In genomic region chr2:181364492-181365175, GRCh38 we compare ENCODE assay signal across 21 cellular contexts.
DNase-seq lines count a peak whose midpoint lies in the region; ATAC-seq, FAIRE-seq and TF ChIP-seq lines count a peak whose summit lies in the region.
"Had no signal": no experiment of that assay in that cellular context is flagged by ENCODE, and none has a peak within 500 bp of the region (broad histone marks: within the 10 kb centered on the region; RNA-seq: fewer than 3 reads in every experiment).

No MANE protein-coding gene starts in this region.

- no TSS peak for BruUV-seq in GM12878 (replicated peaks; lab: Mats Ljungman, UMichigan)

- no peak for TF ChIP-seq POLR2A in GM12878 (IDR thresholded peaks at IDR 0.05; ENCODE audit: low read depth, low read length)

- TF ChIP-seq CTCF in AG09309 (IDR thresholded peaks at IDR 0.05; ENCODE audit: control insufficient read depth, insufficient read depth, low read depth, low read length, missing control alignments) = no peak
- no peak for TF ChIP-seq CTCF in GM12878 (IDR thresholded peaks at IDR 0.05 in 2 of 3, conservative IDR thresholded peaks at IDR 0.05 in 1 of 3; ENCODE audit: control insufficient read depth in 2 of 3, extremely low read depth in 1 of 3, insufficient read depth in 1 of 3, low read depth in 3 of 3, low read length in 3 of 3)

- H3K27me3 ChIP-seq in GM12878 (replicated peaks in 1 of 2; ENCODE audit: control insufficient read depth in 2 of 2, insufficient read depth in 2 of 2, low read length in 1 of 2) = no peaks in the 10 kb centered on the region

- no peak overlapping the region for H3K4me3 ChIP-seq in AG09309 (ENCODE audit: control insufficient read depth, low read depth, low read length)
- H3K4me3 ChIP-seq in GM12878 = no peak overlapping the region
- H3K4me3 ChIP-seq: HAP-1 had no signal

- in situ Hi-C loops in GM12878 (cut with MboI) = no loop called here

- RAD21 ChIA-PET in GM12878 (lab: Charles Lee; ENCODE audit: unreplicated experiment) = interaction anchor here (1.6 kb wide), 1 partner anchor 50 kb away, joined by 3 read pairs; no protein-coding TSS in a partner anchor

- FAIRE-seq in GM12878 (lab: Jason Lieb, UNC) = peak; percentile 18
- FAIRE-seq: colon, HepG2, islet of Langerhans had no signal

- no peak for TF ChIP-seq RAD21 in GM12878 (IDR thresholded peaks at IDR 0.05; ENCODE audit: insufficient read depth, low read depth, low read length)

- POLR2A ChIA-PET in GM12878 (lab: Charles Lee) = no interaction called here

- H3K4me1 ChIP-seq in GM12878 (ENCODE audit: control insufficient read depth, insufficient read depth, low read length) = peaks cover 3% of the 10 kb centered on the region; the same call in 1 of the 2 replicates
- H3K4me1 ChIP-seq: HAP-1 had no signal

- no peaks in the 10 kb centered on the region for H3K36me3 ChIP-seq in GM12878 (ENCODE audit: control insufficient read depth in 2 of 2, insufficient read depth in 2 of 2, low read length in 1 of 2)
- H3K36me3 ChIP-seq: HAP-1 had no signal

- 98% methylated on average over 8 of the region's 8 CpGs for WGBS in GM12878 (ENCODE audit: insufficient coverage, insufficient replicate concordance, low lambda C conversion rate, missing lambda C conversion rate)

- H3K4me2 ChIP-seq in GM12878 (ENCODE audit: control insufficient read depth, insufficient read depth) = no peak overlapping the region

- TF ChIP-seq EP300 in GM12878 (IDR thresholded peaks at IDR 0.05; ENCODE audit: borderline replicate concordance in 1 of 2, control insufficient read depth in 1 of 2, low read depth in 2 of 2, low read length in 2 of 2) = no peak

- H3K79me2 ChIP-seq in GM12878 (ENCODE audit: control insufficient read depth, insufficient read depth, low read length) = no peaks in the 10 kb centered on the region

- H2AFZ ChIP-seq in GM12878 (ENCODE audit: control insufficient read depth, low read depth, low read length) = no peak overlapping the region

- H3K9ac ChIP-seq in GM12878 (ENCODE audit: control insufficient read depth, insufficient read depth, low read length) = no peak overlapping the region

- DNase-seq in AG09309 (ENCODE audit: low read depth) (peak; percentile 46), LHCN-M2 (ENCODE audit: low read depth) (peak; percentile 41), GM12878 (ENCODE audit: low read depth, low spot score) (no peak), myocyte (ENCODE audit: low read depth) (peak; percentile 41), NCI-H1417 treated with DMSO at 0.1 percent for 48 hours (lab: John Stamatoyannopoulos, UW) (no peak), C1 segment of cervical spinal cord (lab: John Stamatoyannopoulos, UW) (no peak), NCI-H82 treated with DMSO at 0.1 percent for 48 hours (lab: John Stamatoyannopoulos, UW; ENCODE audit: unreplicated experiment) (no peak)
- DNase-seq: activated CD4-positive, alpha-beta T cell treated with anti-CD3 and anti-CD28 coated beads for 48 hours; activated naive CD8-positive, alpha-beta T cell treated with anti-CD3 and anti-CD28 coated beads, Interleukin-2, amount 10 ng/mL, durations not matched to agents 7 days and 5 days; CD8-positive, alpha-beta T cell; NCI-H1436; NCI-H524 treated with DMSO at 0.1 percent for 48 hours; stimulated activated CD4-positive, alpha-beta T cell treated with anti-CD3 and anti-CD28 coated beads, Interleukin-12 subunit alpha, Interleukin-12 subunit beta, amount 100 ng/mL, for 4 hours; T-helper 1 cell had no signal

- no peaks in the 10 kb centered on the region for H3K9me3 ChIP-seq in GM12878 (replicated peaks; ENCODE audit: control insufficient read depth, insufficient read depth, low read length)
- H3K9me3 ChIP-seq: HAP-1 had no signal

- SMC1A ChIA-PET in GM12878 (lab: Charles Lee; ENCODE audit: uncharacterized antibody, unreplicated experiment) = interaction anchor here (1.0 to 2.2 kb wide), 4 partner anchors 14 to 53 kb away, joined by 3 to 7 read pairs (median 3); no protein-coding TSS in a partner anchor

- H4K20me1 ChIP-seq in GM12878 (ENCODE audit: control insufficient read depth, insufficient read depth) = no peaks in the 10 kb centered on the region

- no peak for ATAC-seq in GM12878
- no peak for ATAC-seq in HG02970 (IDR thresholded peaks at IDR 0.05; ENCODE audit: low FRiP score, unreplicated experiment)
- ATAC-seq: activated T-helper 17 cell treated with anti-CD3 and anti-CD28 coated beads, Interleukin-2, amount 50 U/mL, for 72 hours; CD8-positive, alpha-beta T cell; HepG2; Right ventricle myocardium inferior had no signal

- H3K27ac ChIP-seq in GM12878 (ENCODE audit: control insufficient read depth, insufficient read depth) = no peak overlapping the region

- intact Hi-C loops in GM12878 (cut with micrococcal nuclease; ENCODE audit: unreplicated experiment) = no loop called here

- CTCF ChIA-PET in GM12878 (lab: Yijun Ruan, JAX) = interaction anchor here (2.3 kb wide), 1 partner anchor 10 kb away, joined by 7 read pairs; no protein-coding TSS in a partner anchor

TF ChIP-seq in GM12878, 131 proteins besides CTCF, POLR2A, EP300 and RAD21:
- TF ChIP-seq HSF1 (IDR thresholded peaks at IDR 0.05; ENCODE audit: low read depth, low read length) = no peak
- no peak for TF ChIP-seq SUZ12 (IDR thresholded peaks at IDR 0.05; ENCODE audit: unreplicated experiment)
- no peak for TF ChIP-seq ZNF217 (IDR thresholded peaks at IDR 0.05)
- TF ChIP-seq MLLT1 (IDR thresholded peaks at IDR 0.05) = no peak
- TF ChIP-seq NRF1 (conservative IDR thresholded peaks at IDR 0.05; ENCODE audit: low read depth, low read length) = no peak
- no peak for TF ChIP-seq CHD4 (IDR thresholded peaks at IDR 0.05)
- no peak for TF ChIP-seq WRNIP1 (IDR thresholded peaks at IDR 0.05; ENCODE audit: borderline replicate concordance, low read depth, low read length)
- no peak for TF ChIP-seq TAF1 (IDR thresholded peaks at IDR 0.05; ENCODE audit: borderline replicate concordance, low read depth, low read length)

Comparison
In these comparisons a context has a peak if more than half of its experiments do, and no peak if none do; other contexts are left out.
1. DNase-seq: peak in AG09309 (single experiment), LHCN-M2 (single experiment) and myocyte (single experiment); none in GM12878 (single experiment), NCI-H1417 treated with DMSO at 0.1 percent for 48 hours (single experiment), C1 segment of cervical spinal cord (0 of 14) and NCI-H82 treated with DMSO at 0.1 percent for 48 hours (single experiment).